ENCODE assay signal across 2 cellular contexts in genomic region chr4:3873446-3874415, GRCh38.
TF ChIP-seq lines count a peak whose summit lies in the region.

No MANE protein-coding gene starts in this region.

TF ChIP-seq in HEK293, 187 proteins besides CTCF, POLR2A, EP300 and RAD21:
- TF ChIP-seq, protein P1, sequence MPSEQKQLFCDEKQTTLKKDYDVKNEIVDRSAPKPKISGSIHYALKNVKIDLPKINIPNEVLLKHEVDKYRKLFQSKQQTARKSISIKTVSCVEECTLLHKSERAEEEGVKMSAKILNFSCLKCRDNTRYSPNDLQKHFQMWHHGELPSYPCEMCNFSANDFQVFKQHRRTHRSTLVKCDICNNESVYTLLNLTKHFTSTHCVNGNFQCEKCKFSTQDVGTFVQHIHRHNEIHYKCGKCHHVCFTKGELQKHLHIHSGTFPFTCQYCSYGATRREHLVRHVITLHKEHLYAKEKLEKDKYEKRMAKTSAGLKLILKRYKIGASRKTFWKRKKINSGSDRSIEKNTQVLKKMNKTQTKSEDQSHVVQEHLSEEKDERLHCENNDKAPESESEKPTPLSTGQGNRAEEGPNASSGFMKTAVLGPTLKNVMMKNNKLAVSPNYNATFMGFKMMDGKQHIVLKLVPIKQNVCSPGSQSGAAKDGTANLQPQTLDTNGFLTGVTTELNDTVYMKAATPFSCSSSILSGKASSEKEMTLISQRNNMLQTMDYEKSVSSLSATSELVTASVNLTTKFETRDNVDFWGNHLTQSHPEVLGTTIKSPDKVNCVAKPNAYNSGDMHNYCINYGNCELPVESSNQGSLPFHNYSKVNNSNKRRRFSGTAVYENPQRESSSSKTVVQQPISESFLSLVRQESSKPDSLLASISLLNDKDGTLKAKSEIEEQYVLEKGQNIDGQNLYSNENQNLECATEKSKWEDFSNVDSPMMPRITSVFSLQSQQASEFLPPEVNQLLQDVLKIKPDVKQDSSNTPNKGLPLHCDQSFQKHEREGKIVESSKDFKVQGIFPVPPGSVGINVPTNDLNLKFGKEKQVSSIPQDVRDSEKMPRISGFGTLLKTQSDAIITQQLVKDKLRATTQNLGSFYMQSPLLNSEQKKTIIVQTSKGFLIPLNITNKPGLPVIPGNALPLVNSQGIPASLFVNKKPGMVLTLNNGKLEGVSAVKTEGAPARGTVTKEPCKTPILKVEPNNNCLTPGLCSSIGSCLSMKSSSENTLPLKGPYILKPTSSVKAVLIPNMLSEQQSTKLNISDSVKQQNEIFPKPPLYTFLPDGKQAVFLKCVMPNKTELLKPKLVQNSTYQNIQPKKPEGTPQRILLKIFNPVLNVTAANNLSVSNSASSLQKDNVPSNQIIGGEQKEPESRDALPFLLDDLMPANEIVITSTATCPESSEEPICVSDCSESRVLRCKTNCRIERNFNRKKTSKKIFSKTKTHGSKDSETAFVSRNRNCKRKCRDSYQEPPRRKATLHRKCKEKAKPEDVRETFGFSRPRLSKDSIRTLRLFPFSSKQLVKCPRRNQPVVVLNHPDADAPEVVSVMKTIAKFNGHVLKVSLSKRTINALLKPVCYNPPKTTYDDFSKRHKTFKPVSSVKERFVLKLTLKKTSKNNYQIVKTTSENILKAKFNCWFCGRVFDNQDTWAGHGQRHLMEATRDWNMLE (tag by site-specific recombination; conservative IDR thresholded peaks at IDR 0.05; ENCODE audit: low read depth): no peak
- peak; percentile 82 for TF ChIP-seq KLF1 (tag by site-specific recombination; IDR thresholded peaks at IDR 0.05)

TF ChIP-seq in HepG2, 621 proteins besides CTCF, POLR2A, EP300 and RAD21 (continued from another document):
- TF ChIP-seq, protein P2, sequence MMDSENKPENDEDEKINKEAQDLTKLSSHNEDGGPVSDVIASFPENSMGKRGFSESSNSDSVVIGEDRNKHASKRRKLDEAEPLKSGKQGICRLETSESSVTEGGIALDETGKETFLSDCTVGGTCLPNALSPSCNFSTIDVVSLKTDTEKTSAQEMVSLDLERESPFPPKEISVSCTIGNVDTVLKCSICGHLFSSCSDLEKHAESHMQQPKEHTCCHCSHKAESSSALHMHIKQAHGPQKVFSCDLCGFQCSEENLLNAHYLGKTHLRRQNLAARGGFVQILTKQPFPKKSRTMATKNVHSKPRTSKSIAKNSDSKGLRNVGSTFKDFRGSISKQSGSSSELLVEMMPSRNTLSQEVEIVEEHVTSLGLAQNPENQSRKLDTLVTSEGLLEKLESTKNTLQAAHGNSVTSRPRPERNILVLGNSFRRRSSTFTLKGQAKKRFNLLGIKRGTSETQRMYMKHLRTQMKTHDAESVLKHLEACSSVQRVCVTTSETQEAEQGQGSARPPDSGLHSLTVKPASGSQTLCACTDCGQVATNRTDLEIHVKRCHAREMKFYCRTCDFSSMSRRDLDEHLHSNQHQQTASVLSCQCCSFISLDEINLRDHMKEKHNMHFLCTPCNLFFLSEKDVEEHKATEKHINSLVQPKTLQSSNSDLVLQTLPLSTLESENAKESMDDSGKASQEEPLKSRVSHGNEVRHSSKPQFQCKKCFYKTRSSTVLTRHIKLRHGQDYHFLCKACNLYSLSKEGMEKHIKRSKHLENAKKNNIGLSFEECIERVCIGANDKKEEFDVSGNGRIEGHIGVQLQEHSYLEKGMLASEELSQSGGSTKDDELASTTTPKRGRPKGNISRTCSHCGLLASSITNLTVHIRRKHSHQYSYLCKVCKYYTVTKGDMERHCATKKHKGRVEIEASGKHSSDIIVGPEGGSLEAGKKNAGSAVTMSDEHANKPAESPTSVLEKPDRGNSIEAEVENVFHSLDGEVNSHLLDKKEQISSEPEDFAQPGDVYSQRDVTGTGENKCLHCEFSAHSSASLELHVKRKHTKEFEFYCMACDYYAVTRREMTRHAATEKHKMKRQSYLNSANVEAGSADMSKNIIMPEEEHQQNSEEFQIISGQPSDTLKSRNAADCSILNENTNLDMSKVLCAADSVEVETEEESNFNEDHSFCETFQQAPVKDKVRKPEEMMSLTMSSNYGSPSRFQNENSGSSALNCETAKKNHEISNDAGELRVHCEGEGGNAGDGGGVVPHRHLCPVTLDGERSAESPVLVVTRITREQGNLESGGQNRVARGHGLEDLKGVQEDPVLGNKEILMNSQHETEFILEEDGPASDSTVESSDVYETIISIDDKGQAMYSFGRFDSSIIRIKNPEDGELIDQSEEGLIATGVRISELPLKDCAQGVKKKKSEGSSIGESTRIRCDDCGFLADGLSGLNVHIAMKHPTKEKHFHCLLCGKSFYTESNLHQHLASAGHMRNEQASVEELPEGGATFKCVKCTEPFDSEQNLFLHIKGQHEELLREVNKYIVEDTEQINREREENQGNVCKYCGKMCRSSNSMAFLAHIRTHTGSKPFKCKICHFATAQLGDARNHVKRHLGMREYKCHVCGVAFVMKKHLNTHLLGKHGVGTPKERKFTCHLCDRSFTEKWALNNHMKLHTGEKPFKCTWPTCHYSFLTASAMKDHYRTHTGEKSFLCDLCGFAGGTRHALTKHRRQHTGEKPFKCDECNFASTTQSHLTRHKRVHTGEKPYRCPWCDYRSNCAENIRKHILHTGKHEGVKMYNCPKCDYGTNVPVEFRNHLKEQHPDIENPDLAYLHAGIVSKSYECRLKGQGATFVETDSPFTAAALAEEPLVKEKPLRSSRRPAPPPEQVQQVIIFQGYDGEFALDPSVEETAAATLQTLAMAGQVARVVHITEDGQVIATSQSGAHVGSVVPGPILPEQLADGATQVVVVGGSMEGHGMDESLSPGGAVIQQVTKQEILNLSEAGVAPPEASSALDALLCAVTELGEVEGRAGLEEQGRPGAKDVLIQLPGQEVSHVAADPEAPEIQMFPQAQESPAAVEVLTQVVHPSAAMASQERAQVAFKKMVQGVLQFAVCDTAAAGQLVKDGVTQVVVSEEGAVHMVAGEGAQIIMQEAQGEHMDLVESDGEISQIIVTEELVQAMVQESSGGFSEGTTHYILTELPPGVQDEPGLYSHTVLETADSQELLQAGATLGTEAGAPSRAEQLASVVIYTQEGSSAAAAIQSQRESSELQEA (CRISPR knock-in tag; IDR thresholded peaks at IDR 0.05; ENCODE audit: not compliant biosample characterization): no peak
